In the genomic region with DNA sequence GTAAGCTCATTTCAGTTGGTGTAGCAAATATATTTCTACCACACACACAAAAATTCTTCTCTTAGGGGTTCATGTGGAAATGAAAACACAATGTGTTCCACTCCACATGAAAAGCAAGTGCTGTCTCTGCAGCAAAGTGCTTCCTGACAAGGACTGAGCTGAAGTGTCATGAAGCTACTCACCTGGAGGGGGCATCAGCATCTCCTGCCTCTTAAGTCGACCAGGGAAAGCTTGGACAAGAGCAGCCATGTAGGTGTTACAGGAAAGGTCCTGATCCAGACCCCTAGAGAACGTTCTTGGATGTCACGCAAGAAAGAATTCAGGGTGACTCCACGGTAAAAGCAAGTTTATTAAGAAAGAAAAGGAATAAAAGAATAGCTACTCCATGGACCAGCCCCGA, we compare ENCODE assay signal across 11 cellular contexts.
DNase-seq lines count a peak whose midpoint lies in the region; TF ChIP-seq lines count a peak whose summit lies in the region.
"Had no signal": no experiment of that assay in that cellular context is flagged by ENCODE, and none has a peak within 500 bp of the region (broad histone marks: within the 10 kb centered on the region; RNA-seq: fewer than 3 reads in every experiment).

No MANE protein-coding gene starts in this region.

- TF ChIP-seq POLR2A in tibial nerve (IDR thresholded peaks at IDR 0.05) = no peak

- no peak overlapping the region for H3K4me2 ChIP-seq in osteoblast (ENCODE audit: insufficient read depth, low read length)

- no peaks in the 10 kb centered on the region for H3K36me3 ChIP-seq in WERI-Rb-1
- H3K36me3 ChIP-seq in tibial nerve = no peaks in the 10 kb centered on the region
- H3K36me3 ChIP-seq in osteoblast (ENCODE audit: insufficient read depth, low read length) = no peaks in the 10 kb centered on the region
- H3K36me3 ChIP-seq: Peyer's patch had no signal

- no peaks in the 10 kb centered on the region for H3K79me2 ChIP-seq in osteoblast (ENCODE audit: insufficient read depth, low read length)

- H3K4me1 ChIP-seq in tibial nerve = no peaks in the 10 kb centered on the region
- no peaks in the 10 kb centered on the region for H3K4me1 ChIP-seq in osteoblast (ENCODE audit: insufficient read depth, low read length)
- H3K4me1 ChIP-seq: Peyer's patch had no signal

- H3K27ac ChIP-seq in WERI-Rb-1 = no peak overlapping the region
- H3K27ac ChIP-seq in tibial nerve = no peak overlapping the region
- no peak overlapping the region for H3K27ac ChIP-seq in osteoblast (ENCODE audit: low read depth, low read length)
- H3K27ac ChIP-seq: Peyer's patch had no signal

- peak; percentile 16 for DNase-seq in activated CD4-positive, alpha-beta T cell treated with anti-CD3 and anti-CD28 coated beads for 48 hours
- DNase-seq in activated CD4-positive, alpha-beta T cell treated with anti-CD3 and anti-CD28 coated beads, Interleukin-2, amount 50 U/mL, for 1 hour = no peak
- DNase-seq in HFF-Myc (ENCODE audit: extremely low read depth, low read depth) (no peak), WERI-Rb-1 (peak; percentile 57), left kidney (ENCODE audit: low read depth, low spot score) (peak; percentile 9), NCI-H2107 treated with DMSO at 0.1 percent for 48 hours (lab: John Stamatoyannopoulos, UW; ENCODE audit: unreplicated experiment) (no peak), tibial nerve (ENCODE audit: low spot score in 2 of 2) (no peak), osteoblast (ENCODE audit: insufficient read length, low spot score, missing footprints) (no peak)
- DNase-seq: C1 segment of cervical spinal cord, mesenchymal stem cell had no signal

- no peak overlapping the region for H2AFZ ChIP-seq in osteoblast (ENCODE audit: low read length)

- H3K9me3 ChIP-seq in WERI-Rb-1 (ENCODE audit: severe bottlenecking) (peaks cover 5% of the 10 kb centered on the region), tibial nerve (no peaks in the 10 kb centered on the region), osteoblast (ENCODE audit: low read depth, low read length) (no peaks in the 10 kb centered on the region)
- H3K9me3 ChIP-seq: Peyer's patch had no signal

- TF ChIP-seq EP300 in tibial nerve (IDR thresholded peaks at IDR 0.05) = no peak

- H3K4me3 ChIP-seq in HFF-Myc (replicated peaks; ENCODE audit: low read depth, low read length) (no peak overlapping the region), WERI-Rb-1 (ENCODE audit: low read depth, low read length) (no peak overlapping the region), tibial nerve (no peak overlapping the region), osteoblast (ENCODE audit: insufficient read depth, low read length) (no peak overlapping the region)
- H3K4me3 ChIP-seq: Peyer's patch had no signal

- TF ChIP-seq CTCF in HFF-Myc (IDR thresholded peaks at IDR 0.05; ENCODE audit: low read depth, low read length, missing control alignments) = peak; percentile 18
- peak; percentile 76 for TF ChIP-seq CTCF in WERI-Rb-1 (IDR thresholded peaks at IDR 0.05; ENCODE audit: low read depth, low read length)
- TF ChIP-seq CTCF in tibial nerve (IDR thresholded peaks at IDR 0.05) = no peak
- no peak for TF ChIP-seq CTCF in osteoblast (IDR thresholded peaks at IDR 0.05; ENCODE audit: extremely low read depth, low read depth, low read length)

- no peaks in the 10 kb centered on the region for H4K20me1 ChIP-seq in osteoblast (ENCODE audit: insufficient read depth, low read length)

- H3K27me3 ChIP-seq in WERI-Rb-1 (ENCODE audit: insufficient read depth, low read depth, severe bottlenecking) (no peaks in the 10 kb centered on the region), tibial nerve (no peaks in the 10 kb centered on the region), osteoblast (ENCODE audit: insufficient read depth, low read length) (no peaks in the 10 kb centered on the region)
- H3K27me3 ChIP-seq: Peyer's patch had no signal

- 74 to 81% methylated on average over 5 of the region's 5 CpGs for WGBS in tibial nerve, 2 donors

Comparison
In these comparisons a context has a peak if more than half of its experiments do, and no peak if none do; other contexts are left out.
1. DNase-seq: peak in activated CD4-positive, alpha-beta T cell treated with anti-CD3 and anti-CD28 coated beads for 48 hours (single experiment), WERI-Rb-1 (single experiment) and left kidney (single experiment); none in activated CD4-positive, alpha-beta T cell treated with anti-CD3 and anti-CD28 coated beads, Interleukin-2, amount 50 U/mL, for 1 hour (single experiment), HFF-Myc (single experiment), NCI-H2107 treated with DMSO at 0.1 percent for 48 hours (single experiment), tibial nerve (0 of 2) and osteoblast (single experiment).
2. CTCF ChIP-seq: peak in HFF-Myc (single experiment) and WERI-Rb-1 (single experiment); none in tibial nerve (0 of 5) and osteoblast (single experiment).